In genomic region chr7:32998363-32999171, GRCh38 we compare ENCODE assay signal across 8 cellular contexts. TPM values are rescaled to one million over a fixed set of nuclear protein-coding genes. Genes with fewer than 3 reads are reported as not detected.
DNase-seq lines count a peak whose midpoint lies in the region; ATAC-seq and TF ChIP-seq lines count a peak whose summit lies in the region.
"Not testable (repeated sequence)": the region's sequence is repeated elsewhere in the genome, so short reads cannot be mapped to it uniquely, and the experiment has no call there.

No MANE protein-coding gene starts in this region.

- peaks cover 5 to 13% (median 8%) of the 10 kb centered on the region in 7 donors for H3K4me1 Mint-ChIP-seq in naive thymus-derived CD4-positive, alpha-beta T cell

- H3K14ac ChIP-seq in IMR-90 (replicated peaks; ENCODE audit: low read depth, low read length) = not testable (repeated sequence)

- H3K27me3 ChIP-seq in IMR-90 (ENCODE audit: control insufficient read depth, insufficient read depth, low read length); gastroesophageal sphincter; naive thymus-derived CD4-positive, alpha-beta T cell (ENCODE audit: control insufficient read depth in 2 of 2, insufficient read depth in 2 of 2, low read length in 2 of 2); thyroid gland: not testable (repeated sequence)

- not testable (repeated sequence) for H3K9me3 ChIP-seq in IMR-90 (ENCODE audit: control insufficient read depth, insufficient read depth, low read length); gastroesophageal sphincter; naive thymus-derived CD4-positive, alpha-beta T cell (ENCODE audit: control insufficient read depth in 2 of 3, low read length in 3 of 3); thyroid gland

- H2AK5ac ChIP-seq in IMR-90 (ENCODE audit: low read depth, low read length) = not testable (repeated sequence)

- peak overlapping the region; percentile 6; the same call in 1 of the 2 replicates for H3K56ac ChIP-seq in IMR-90 (ENCODE audit: extremely low read depth, insufficient read depth, low read length)

- CTCF ChIA-PET in IMR-90 (lab: Yijun Ruan, JAX); naive thymus-derived CD4-positive, alpha-beta T cell (lab: Charles Lee): not testable (repeated sequence)

- TF ChIP-seq EP300 in gastroesophageal sphincter (IDR thresholded peaks at IDR 0.05) = not testable (repeated sequence)

- H3K4me1 ChIP-seq in IMR-90 (ENCODE audit: control insufficient read depth, insufficient read depth, low read length); naive thymus-derived CD4-positive, alpha-beta T cell (ENCODE audit: control insufficient read depth in 2 of 2, insufficient read depth in 2 of 2, low read length in 2 of 2); thyroid gland: not testable (repeated sequence)
- peaks cover 2 to 19% (median 8%) of the 10 kb centered on the region in 3 donors for H3K4me1 ChIP-seq in gastroesophageal sphincter

- not testable (repeated sequence) for H2AK9ac ChIP-seq in IMR-90 (replicated peaks; ENCODE audit: low read depth, low read length, poor library complexity)

- H4K5ac ChIP-seq in IMR-90 (ENCODE audit: low read depth, low read length) = peak overlapping the region; percentile 10; the same call in 1 of the 2 replicates

- H3K27me3 Mint-ChIP-seq in naive thymus-derived CD4-positive, alpha-beta T cell = peaks cover 9 to 19% (median 14%) of the 10 kb centered on the region in 5 donors

- peak overlapping the region; percentile 68 for H3K27ac ChIP-seq in IMR-90 (ENCODE audit: insufficient read depth, low read length)
- H3K27ac ChIP-seq in gastroesophageal sphincter = peak overlapping the region; percentile 55 to 78 (median 73)
- not testable (repeated sequence) for H3K27ac ChIP-seq in naive thymus-derived CD4-positive, alpha-beta T cell (ENCODE audit: low read depth, low read length)
- peak overlapping the region in 2 of 3 donors; percentile 30 to 53 for H3K27ac ChIP-seq in thyroid gland

- not testable (repeated sequence) for H3K9me1 ChIP-seq in IMR-90 (ENCODE audit: insufficient read depth, low read length)

- TF ChIP-seq RAD21 in IMR-90 (IDR thresholded peaks at IDR 0.05; ENCODE audit: low read length) = not testable (repeated sequence)

- ATAC-seq in GM21825 (IDR thresholded peaks at IDR 0.05; ENCODE audit: unreplicated experiment) (peak; percentile 59), IMR-90 (ENCODE audit: low read depth) (peak; percentile 91), gastroesophageal sphincter (peak; percentile 82)
- peak; percentile 52 for ATAC-seq in naive thymus-derived CD4-positive, alpha-beta T cell

- 18% methylated on average over 3 of the region's 14 CpGs; no CpG with 5 or more reads in 1 of the 2 experiments for WGBS in IMR-90 (ENCODE audit: extremely low coverage in 2 of 2, insufficient read length in 1 of 2), 2 experiments
- WGBS in gastroesophageal sphincter (ENCODE audit: low coverage in 1 of 2), 2 donors = 22% methylated on average over 5 to 9 of the region's 14 CpGs
- 17 to 18% methylated on average over 11 to 14 of the region's 14 CpGs for whole genome bisulfite sequencing in thyroid gland, 2 donors

- H3K36me3 ChIP-seq in IMR-90 (ENCODE audit: control insufficient read depth, insufficient read depth, low read length); naive thymus-derived CD4-positive, alpha-beta T cell (ENCODE audit: control insufficient read depth in 2 of 3, insufficient read depth in 3 of 3, low read length in 3 of 3); thyroid gland: not testable (repeated sequence)
- peaks cover 0 to 15% of the 10 kb centered on the region in 2 donors for H3K36me3 ChIP-seq in gastroesophageal sphincter

- not testable (repeated sequence) for TF ChIP-seq CTCF in IMR-90 (conservative IDR thresholded peaks at IDR 0.05; ENCODE audit: low read depth, low read length); astrocyte of the cerebellum (IDR thresholded peaks at IDR 0.05; ENCODE audit: low read depth, low read length, missing control alignments); gastroesophageal sphincter (IDR thresholded peaks at IDR 0.05); thyroid gland (IDR thresholded peaks at IDR 0.05)

- in situ Hi-C loops in IMR-90 (cut with MboI; ENCODE audit: low sequenced_read_pairs); astrocyte of the cerebellum (cut with HindIII; ENCODE audit: low sequenced_read_pairs): not testable (repeated sequence)

- H3K4me3 Mint-ChIP-seq in naive thymus-derived CD4-positive, alpha-beta T cell = peak overlapping the region in 8 of 10 donors; percentile 14 to 63 (median 50)

- BruUV-seq in IMR-90 (replicated peaks; lab: Mats Ljungman, UMichigan) = not testable (repeated sequence)

- H3K36me3 Mint-ChIP-seq in naive thymus-derived CD4-positive, alpha-beta T cell = not testable (repeated sequence)

- peak overlapping the region in 1 of 9 donors; percentile 43 for H3K27ac Mint-ChIP-seq in naive thymus-derived CD4-positive, alpha-beta T cell

- dilution Hi-C loops in IMR-90 (cut with HindIII; ENCODE audit: low sequenced_read_pairs, unreplicated experiment) = not testable (repeated sequence)

- POLR2A ChIA-PET in IMR-90 (lab: Charles Lee; ENCODE audit: unreplicated experiment); naive thymus-derived CD4-positive, alpha-beta T cell (lab: Charles Lee): not testable (repeated sequence)

- H4K20me1 ChIP-seq in IMR-90 (ENCODE audit: insufficient read depth, low read length) = not testable (repeated sequence)

- H2AFZ ChIP-seq in IMR-90 (replicated peaks; ENCODE audit: low read length, poor library complexity) = not testable (repeated sequence)

- H2BK5ac ChIP-seq in IMR-90 (ENCODE audit: low read depth, low read length, poor library complexity, severe bottlenecking) = peak overlapping the region; percentile 59

- DNase-seq in DMS79 (lab: John Stamatoyannopoulos, UW) (peak; percentile 71), IMR-90 (peak; percentile 88), astrocyte of the cerebellum (ENCODE audit: low read depth) (peak; percentile 49), thyroid gland (peak; percentile 50 to 61)
- DNase-seq in naive thymus-derived CD4-positive, alpha-beta T cell = peak in 3 of 9 donors; percentile 10 to 18 (median 16)

- H3K4me3 ChIP-seq in IMR-90 (ENCODE audit: insufficient read depth, low read depth, low read length); astrocyte of the cerebellum (ENCODE audit: low read depth, low read length); naive thymus-derived CD4-positive, alpha-beta T cell (ENCODE audit: low read length); thyroid gland (replicated peaks in 1 of 3): not testable (repeated sequence)
- peak overlapping the region; percentile 20 to 34 for H3K4me3 ChIP-seq in gastroesophageal sphincter

- not testable (repeated sequence) for H3K9me3 Mint-ChIP-seq in naive thymus-derived CD4-positive, alpha-beta T cell

- not testable (repeated sequence) for H3K9ac ChIP-seq in IMR-90 (ENCODE audit: low read depth, low read length)

- not testable (repeated sequence) for H3K79me1 ChIP-seq in IMR-90 (ENCODE audit: low read depth in 1 of 2, low read length in 2 of 2)

- H3K23ac ChIP-seq in IMR-90 (ENCODE audit: low read depth, low read length) = 0 out of 2 replicates have a peak overlapping the region, but pooled peaks have one; percentile 11

- peak overlapping the region; percentile 66; the same call in 1 of the 2 replicates for H4K91ac ChIP-seq in IMR-90 (ENCODE audit: insufficient read depth, low read depth, low read length)

- not testable (repeated sequence) for TF ChIP-seq POLR2A in IMR-90 (IDR thresholded peaks at IDR 0.05; ENCODE audit: low read depth, low read length); gastroesophageal sphincter (IDR thresholded peaks at IDR 0.05); thyroid gland (IDR thresholded peaks at IDR 0.05)

- peak overlapping the region; percentile 52; the same call in 1 of the 2 replicates for H2BK120ac ChIP-seq in IMR-90 (ENCODE audit: low read depth, low read length)

- 0 out of 2 replicates have a peak overlapping the region, but pooled peaks have one; percentile 60 for H2BK20ac ChIP-seq in IMR-90 (ENCODE audit: low read depth, low read length)

- not testable (repeated sequence) for H3K18ac ChIP-seq in IMR-90 (ENCODE audit: low read depth, low read length)

- H3K4me2 ChIP-seq in IMR-90 (ENCODE audit: low read depth, low read length) = peak overlapping the region; percentile 25

- H2BK15ac ChIP-seq in IMR-90 (ENCODE audit: low read depth, low read length) = not testable (repeated sequence)

- H3K4ac ChIP-seq in IMR-90 (ENCODE audit: low read depth, low read length) = peak overlapping the region; percentile 85

- H4K8ac ChIP-seq in IMR-90 (ENCODE audit: low read depth in 2 of 2, low read length in 2 of 2) = peak overlapping the region; percentile 51 to 54; a peak in 3 of 4 replicates

- intact Hi-C loops in IMR-90 (cut with micrococcal nuclease); naive thymus-derived CD4-positive, alpha-beta T cell (cut with micrococcal nuclease); thyroid gland (cut with DNase I): not testable (repeated sequence)

TF ChIP-seq in PFSK-1, 5 proteins besides CTCF, POLR2A, EP300 and RAD21:
- peak; percentile 34; the same call in 1 of the 2 replicates for TF ChIP-seq POLR2AphosphoS5 (IDR thresholded peaks at IDR 0.05; ENCODE audit: low read depth, low read length)

RNA-seq across cellular contexts. Expression of gene FKBP9, which starts 41.3 kb away (rescaled TPM):
- total RNA-seq in IMR-90 (2012; rRNA removed) (146 and 191 TPM in 2 replicates), gastroesophageal sphincter (100 to 1,000 TPM in 3 of 4 donors, 10 to 100 TPM in 1; 94.8 to 141 (median 135) TPM), thyroid gland (100 to 1,000 TPM in 3 of 4 donors, 10 to 100 TPM in 1; 94.7 to 139 (median 123) TPM)
- 99.0 and 126 TPM in 2 replicates for polyA plus RNA-seq in IMR-90 (2012; rRNA removed)
- polyA plus RNA-seq in IMR-90 (2012; cell fraction: cytosol; rRNA removed) = 82.9 and 154 TPM in 2 replicates
- polyA plus RNA-seq in IMR-90 (2012; cell fraction: nucleus; rRNA removed; ENCODE audit: low replicate concordance) = 58.8 and 68.7 TPM in 2 replicates
- 37.8 TPM for polyA plus RNA-seq in PFSK-1 (2012; ENCODE audit: insufficient read length, low read depth)
- 1 to 10 TPM in 1 of 5 experiments, under 1 TPM in 4; 0.32 to 3.4 (median 0.77) TPM for total RNA-seq in naive thymus-derived CD4-positive, alpha-beta T cell
- under 1 TPM in 1 of 2 donors, not detected in 1; 0.22 TPM for polyA plus RNA-seq in naive thymus-derived CD4-positive, alpha-beta T cell

Comparison
In these comparisons a context has a peak if more than half of its experiments do, and no peak if none do; other contexts are left out.
1. RNA of gene FKBP9, which starts 41.3 kb away (total RNA-seq): 146 to 191 TPM in IMR-90, 94.8 to 141 TPM in gastroesophageal sphincter and 94.7 to 139 TPM in thyroid gland; 0.32 to 3.4 TPM in naive thymus-derived CD4-positive, alpha-beta T cell; every median in the first group is over 10 times any median in the second.
2. Peak in every context shown above with its lines, with median percentiles within 50 percentile points of each other: ATAC-seq.